Comparison of ENCODE assay signal across 9 cellular contexts in genomic region chr17:44688200-44688599, GRCh38. TPM values are rescaled to one million over a fixed set of nuclear protein-coding genes. Genes with fewer than 3 reads are reported as not detected.
DNase-seq lines count a peak whose midpoint lies in the region; ATAC-seq and TF ChIP-seq lines count a peak whose summit lies in the region.
"Had no signal": no experiment of that assay in that cellular context is flagged by ENCODE, and none has a peak within 500 bp of the region (broad histone marks: within the 10 kb centered on the region; RNA-seq: fewer than 3 reads in every experiment).

No MANE protein-coding gene starts in this region.

- intact Hi-C loops in activated B cell treated with CpG ODN at 0.5 μM for 24 hours (cut with micrococcal nuclease) = no loop called here

- peaks cover 11% of the 10 kb centered on the region for H3K36me3 ChIP-seq in iPS-18a (ENCODE audit: control insufficient read depth, low read depth, low read length)
- peaks cover 2 to 4% of the 10 kb centered on the region in 2 donors for H3K36me3 ChIP-seq in stomach smooth muscle (ENCODE audit: control insufficient read depth in 2 of 2, insufficient read depth in 2 of 2, low read length in 2 of 2)

- POLR2A ChIA-PET in activated B cell treated with CpG ODN at 0.5 μM for 24 hours (lab: Charles Lee) = interaction anchor here (0.6 kb wide), 1 partner anchor 140 kb away, joined by 3 read pairs; no protein-coding TSS in a partner anchor

- H3K9me3 ChIP-seq in iPS-18a (ENCODE audit: control insufficient read depth, low read depth, low read length) (no peaks in the 10 kb centered on the region), stomach smooth muscle (ENCODE audit: control insufficient read depth in 2 of 2, low read length in 2 of 2) (no peaks in the 10 kb centered on the region)

- no peak overlapping the region for H3K27ac Mint-ChIP-seq in activated naive CD4-positive, alpha-beta T cell treated with anti-CD3 and anti-CD28 coated beads, Interleukin-2, amount 50 U/mL, for 24 hours
- no peak overlapping the region for H3K27ac Mint-ChIP-seq in activated B cell treated with CpG ODN at 0.5 μM for 24 hours

- no peak overlapping the region for H3K27ac ChIP-seq in iPS-18a (ENCODE audit: low read length)
- H3K27ac ChIP-seq in stomach smooth muscle (ENCODE audit: low read length) = peak overlapping the region; percentile 91

- H3K4me3 Mint-ChIP-seq in activated naive CD4-positive, alpha-beta T cell treated with anti-CD3 and anti-CD28 coated beads, Interleukin-2, amount 50 U/mL, for 24 hours = peak overlapping the region; percentile 99
- peak overlapping the region; percentile 98 for H3K4me3 Mint-ChIP-seq in activated B cell treated with CpG ODN at 0.5 μM for 24 hours

- H3K4me1 Mint-ChIP-seq in activated naive CD4-positive, alpha-beta T cell treated with anti-CD3 and anti-CD28 coated beads, Interleukin-2, amount 50 U/mL, for 24 hours = peaks cover 50% of the 10 kb centered on the region
- peaks cover 28% of the 10 kb centered on the region for H3K4me1 Mint-ChIP-seq in activated B cell treated with CpG ODN at 0.5 μM for 24 hours

- no peaks in the 10 kb centered on the region for H3K9me3 Mint-ChIP-seq in activated naive CD4-positive, alpha-beta T cell treated with anti-CD3 and anti-CD28 coated beads, Interleukin-2, amount 50 U/mL, for 24 hours
- H3K9me3 Mint-ChIP-seq in activated B cell treated with CpG ODN at 0.5 μM for 24 hours = no peaks in the 10 kb centered on the region

- no peak overlapping the region for H3K9ac ChIP-seq in iPS-18a (ENCODE audit: low read length)
- peak overlapping the region in 1 of 2 donors; percentile 97 for H3K9ac ChIP-seq in stomach smooth muscle (ENCODE audit: low read length in 2 of 2)

- H3K4me3 ChIP-seq in iPS-18a (ENCODE audit: low read length) (peak overlapping the region; percentile 97), stomach smooth muscle (ENCODE audit: low read length in 2 of 2) (no peak overlapping the region)

- H3K4me1 ChIP-seq in iPS-18a (ENCODE audit: control insufficient read depth, low read depth, low read length) = peaks cover 5% of the 10 kb centered on the region
- H3K4me1 ChIP-seq in stomach smooth muscle (ENCODE audit: control insufficient read depth, insufficient read depth, low read length) = peaks cover 12% of the 10 kb centered on the region

- CTCF ChIA-PET in activated B cell treated with CpG ODN at 0.5 μM for 24 hours (lab: Charles Lee) = interaction anchor here (0.8 kb wide), 1 partner anchor 92 kb away, joined by 5 read pairs; no protein-coding TSS in a partner anchor

- TF ChIP-seq CTCF in activated B cell treated with CpG ODN at 0.5 μM for 24 hours (IDR thresholded peaks at IDR 0.05) = no peak

- H3K27me3 ChIP-seq in iPS-18a (ENCODE audit: control insufficient read depth, insufficient read depth, low read length) = no peaks in the 10 kb centered on the region
- H3K27me3 ChIP-seq in stomach smooth muscle (ENCODE audit: control insufficient read depth in 1 of 2, insufficient read depth in 2 of 2, low read length in 2 of 2) = no peaks in the 10 kb centered on the region

- ATAC-seq in activated B cell treated with CpG ODN at 0.5 μM for 24 hours (ENCODE audit: low read depth) = no peak
- ATAC-seq in HG03159 (IDR thresholded peaks at IDR 0.05; ENCODE audit: unreplicated experiment) = no peak

- no peak for DNase-seq in activated naive CD4-positive, alpha-beta T cell (lab: John Stamatoyannopoulos, UW)
- DNase-seq in activated B cell treated with CpG ODN at 0.5 μM for 24 hours (no peak), NCI-H226 (no peak)
- DNase-seq in activated CD4-positive, CD25-positive, alpha-beta regulatory T cell (lab: John Stamatoyannopoulos, UW) = no peak
- DNase-seq: C1 segment of cervical spinal cord had no signal

- no peaks in the 10 kb centered on the region for H3K27me3 Mint-ChIP-seq in activated naive CD4-positive, alpha-beta T cell treated with anti-CD3 and anti-CD28 coated beads, Interleukin-2, amount 50 U/mL, for 24 hours
- no peaks in the 10 kb centered on the region for H3K27me3 Mint-ChIP-seq in activated B cell treated with CpG ODN at 0.5 μM for 24 hours

- peaks cover 12% of the 10 kb centered on the region for H3K36me3 Mint-ChIP-seq in activated naive CD4-positive, alpha-beta T cell treated with anti-CD3 and anti-CD28 coated beads, Interleukin-2, amount 50 U/mL, for 24 hours
- H3K36me3 Mint-ChIP-seq in activated B cell treated with CpG ODN at 0.5 μM for 24 hours (ENCODE audit: low read depth) = peaks cover 31% of the 10 kb centered on the region

RNA-seq across cellular contexts. Expression of gene CCDC43, which starts 1.4 kb away (rescaled TPM):
- 20.1 and 22.4 TPM in 2 replicates for total RNA-seq in activated B cell treated with CpG ODN at 0.5 μM for 24 hours

RNA-seq across cellular contexts. Expression of gene DBF4B, which starts 20.3 kb away (rescaled TPM):
- 10.3 and 13.8 TPM in 2 replicates for total RNA-seq in activated B cell treated with CpG ODN at 0.5 μM for 24 hours

RNA-seq across cellular contexts. Expression of gene MEIOC, which starts 31.9 kb away (rescaled TPM):
- total RNA-seq in activated B cell treated with CpG ODN at 0.5 μM for 24 hours = 0.24 and 0.91 TPM in 2 replicates
